ENCODE assay signal across 8 cellular contexts in genomic region chr6:151374024-151374423, GRCh38. TPM values are rescaled to one million over a fixed set of nuclear protein-coding genes. Genes with fewer than 3 reads are reported as not detected.
DNase-seq lines count a peak whose midpoint lies in the region; ATAC-seq, FAIRE-seq and TF ChIP-seq lines count a peak whose summit lies in the region.

No MANE protein-coding gene starts in this region.

- H3K14ac ChIP-seq in H1 (ENCODE audit: insufficient read length) = no peak overlapping the region

- no peaks in the 10 kb centered on the region for H3K23me2 ChIP-seq in H1 (ENCODE audit: low read depth, low read length)

- peaks cover 6% of the 10 kb centered on the region; the same call in 1 of the 2 replicates for H3K79me1 ChIP-seq in H1 (ENCODE audit: low read depth, low read length)

- H3K27me3 ChIP-seq in GM23338 (ENCODE audit: insufficient read depth) (no peaks in the 10 kb centered on the region), H1 (replicated peaks in 1 of 4; ENCODE audit: control insufficient read depth in 3 of 4, extremely low read depth in 1 of 4, insufficient read depth in 3 of 4, low read length in 3 of 4) (no peaks in the 10 kb centered on the region)

- H3K79me2 ChIP-seq in GM23338 (replicated peaks; ENCODE audit: insufficient read depth) (peaks cover 50% of the 10 kb centered on the region), OCI-LY7 (ENCODE audit: insufficient read depth, low read depth, low read length) (peaks cover 69% of the 10 kb centered on the region), H1 (ENCODE audit: control insufficient read depth in 1 of 2, insufficient read depth in 2 of 2, low read length in 2 of 2) (peaks cover 4 to 50% of the 10 kb centered on the region in 2 experiments; a peak in 3 of 4 replicates)

- no peaks in the 10 kb centered on the region for H3K9me3 Mint-ChIP-seq in GM23338
- no peaks in the 10 kb centered on the region for H3K9me3 Mint-ChIP-seq in natural killer cell treated with Interleukin-12 subunit alpha and Interleukin-12 subunit beta and Interleukin-15 and Interleukin-18, amount 100 ng/mL, for 72 hours

- H2BK120ac ChIP-seq in H1 (replicated peaks; ENCODE audit: low read depth, low read length) = no peak overlapping the region

- H2AFZ ChIP-seq in GM23338 = no peak overlapping the region
- H2AFZ ChIP-seq in OCI-LY7 (ENCODE audit: low read length) = no peak overlapping the region
- no peak overlapping the region for H2AFZ ChIP-seq in H1 (ENCODE audit: low read length)

- H2AK5ac ChIP-seq in H1 (ENCODE audit: low read depth, low read length) = no peak overlapping the region

- 63% methylated on average over 4 of the region's 4 CpGs; no CpG with 5 or more reads in 1 of the 2 experiments for WGBS in H1 (ENCODE audit: extremely low coverage in 1 of 2, insufficient coverage in 1 of 2, insufficient read length in 1 of 2, insufficient replicate concordance in 2 of 2, low coverage in 1 of 2, low lambda C conversion rate in 2 of 2, missing lambda C conversion rate in 1 of 2), 2 experiments

- peaks cover 45% of the 10 kb centered on the region for H3K4me1 Mint-ChIP-seq in GM23338
- peaks cover 61 to 68% of the 10 kb centered on the region in 2 donors for H3K4me1 Mint-ChIP-seq in natural killer cell treated with Interleukin-12 subunit alpha and Interleukin-12 subunit beta and Interleukin-15 and Interleukin-18, amount 100 ng/mL, for 72 hours (ENCODE audit: low read depth in 2 of 2)

- no peaks in the 10 kb centered on the region for H3F3A ChIP-seq in GM23338 (replicated peaks; ENCODE audit: low read depth)

- no peak overlapping the region for H2BK12ac ChIP-seq in H1 (ENCODE audit: low read depth, low read length)

- TF ChIP-seq EP300 in H1 (IDR thresholded peaks at IDR 0.05; ENCODE audit: borderline replicate concordance in 1 of 2, low read depth in 2 of 2, low read length in 2 of 2) = no peak

- no peak overlapping the region for H2BK15ac ChIP-seq in H1 (ENCODE audit: low read length)

- no peak overlapping the region for H2BK20ac ChIP-seq in H1 (ENCODE audit: low read length)

- H3K27me3 Mint-ChIP-seq in GM23338 (ENCODE audit: insufficient read depth, low read depth, poor library complexity) = peaks cover 7% of the 10 kb centered on the region
- no peaks in the 10 kb centered on the region for H3K27me3 Mint-ChIP-seq in natural killer cell treated with Interleukin-12 subunit alpha and Interleukin-12 subunit beta and Interleukin-15 and Interleukin-18, amount 100 ng/mL, for 72 hours

- no peak for TF ChIP-seq POLR2A in H1 (IDR thresholded peaks at IDR 0.05; ENCODE audit: control extremely low read depth in 1 of 2, low read depth in 2 of 2, low read length in 2 of 2)

- no peak overlapping the region for H3K23ac ChIP-seq in H1 (ENCODE audit: insufficient read length)

- H3K9me2 ChIP-seq in GM23338 (ENCODE audit: insufficient read depth) (no peaks in the 10 kb centered on the region), OCI-LY7 (ENCODE audit: insufficient read depth, low read length) (no peaks in the 10 kb centered on the region)

- CTCF ChIA-PET in OCI-LY7 (lab: Charles Lee; ENCODE audit: unreplicated experiment) = interaction anchor here (0.5 kb wide), 1 partner anchor 15 kb away, joined by 3 read pairs; no protein-coding TSS in a partner anchor
- CTCF ChIA-PET in H1 (lab: Charles Lee; ENCODE audit: partially characterized antibody) = interaction anchor here (0.9 to 1.8 kb wide), 3 partner anchors 39 to 360 kb away, joined by 3 to 4 read pairs (median 3); no protein-coding TSS in a partner anchor

- peaks cover 36% of the 10 kb centered on the region for H3K36me3 Mint-ChIP-seq in GM23338 (ENCODE audit: low read depth)
- H3K36me3 Mint-ChIP-seq in natural killer cell treated with Interleukin-12 subunit alpha and Interleukin-12 subunit beta and Interleukin-15 and Interleukin-18, amount 100 ng/mL, for 72 hours = peaks cover 18% of the 10 kb centered on the region

- H3K9me3 ChIP-seq in OCI-LY7 (ENCODE audit: low read length) (no peaks in the 10 kb centered on the region), H1 (ENCODE audit: insufficient read depth in 2 of 2, low read depth in 1 of 2, low read length in 1 of 2) (no peaks in the 10 kb centered on the region)

- 0 out of 2 replicates have a peak overlapping the region, but pooled peaks have one; percentile 6 for H2BK5ac ChIP-seq in H1 (ENCODE audit: low read depth, low read length)

- H3K36me3 ChIP-seq in GM23338 (ENCODE audit: insufficient read depth) = 0 out of 2 replicates have a peak, but pooled peaks cover 5% of the 10 kb centered on the region
- H3K36me3 ChIP-seq in OCI-LY7 (ENCODE audit: insufficient read depth, low read length) = peaks cover 43% of the 10 kb centered on the region
- peaks cover 0 to 16% (median 0%) of the 10 kb centered on the region in 4 experiments; a peak in 4 of 8 replicates for H3K36me3 ChIP-seq in H1 (ENCODE audit: control insufficient read depth in 2 of 4, insufficient read depth in 4 of 4, low read length in 3 of 4)

- peak; percentile 63 for ATAC-seq in GM23338
- ATAC-seq in natural killer cell treated with Interleukin-12 subunit alpha and Interleukin-12 subunit beta and Interleukin-15 and Interleukin-18, amount 100 ng/mL, for 72 hours = peak; percentile 67 to 72
- ATAC-seq in HG03139 (IDR thresholded peaks at IDR 0.05; ENCODE audit: unreplicated experiment) = no peak

- no TSS peak for BruUV-seq in OCI-LY7 (replicated peaks; lab: Mats Ljungman, UMichigan)

- no peak overlapping the region for H3K4ac ChIP-seq in H1 (replicated peaks; ENCODE audit: insufficient read length, low read depth, low read length)

- H3K4me1 ChIP-seq in GM23338 (ENCODE audit: insufficient read depth) (peaks cover 32% of the 10 kb centered on the region), OCI-LY7 (ENCODE audit: insufficient read depth, low read length, poor library complexity, severe bottlenecking) (peaks cover 57% of the 10 kb centered on the region), H1 (replicated peaks in 1 of 4; ENCODE audit: control insufficient read depth in 3 of 4, insufficient read depth in 4 of 4, low read length in 3 of 4) (peaks cover 0 to 9% (median 4%) of the 10 kb centered on the region in 4 experiments; a peak in 3 of 7 replicates)

- H3K4me3 Mint-ChIP-seq in GM23338 = peak overlapping the region; percentile 33; the same call in 2 of the 3 replicates
- peak overlapping the region; percentile 83 for H3K4me3 Mint-ChIP-seq in natural killer cell treated with Interleukin-12 subunit alpha and Interleukin-12 subunit beta and Interleukin-15 and Interleukin-18, amount 100 ng/mL, for 72 hours

- H3K18ac ChIP-seq in H1 (ENCODE audit: extremely low read depth, low read length) = no peak overlapping the region

- intact Hi-C loops in OCI-LY7 (cut with micrococcal nuclease; ENCODE audit: unreplicated experiment) = no loop called here

- H3K56ac ChIP-seq in H1 (replicated peaks; ENCODE audit: insufficient read length, low read depth, low read length) = no peak overlapping the region

- H3K4me2 ChIP-seq in GM23338 = peak overlapping the region; percentile 58
- peak overlapping the region; percentile 37 for H3K4me2 ChIP-seq in OCI-LY7 (ENCODE audit: low read length)
- H3K4me2 ChIP-seq in H1 (ENCODE audit: insufficient read depth in 1 of 2, low read depth in 2 of 2, low read length in 2 of 2) = peak overlapping the region; percentile 11 to 20; a peak in 2 of 4 replicates

- DNase-seq in GM23338 (ENCODE audit: low spot score) (peak; percentile 55), OCI-LY7 (ENCODE audit: low spot score) (no peak), H1 (ENCODE audit: low read depth in 1 of 2, low spot score in 2 of 2) (peak in 1 of 2 experiments; percentile 45), pons (ENCODE audit: low spot score) (no peak)
- peak; percentile 64 for DNase-seq in natural killer cell treated with Interleukin-12 subunit alpha and Interleukin-12 subunit beta and Interleukin-15 and Interleukin-18, amount 100 ng/mL, for 72 hours (ENCODE audit: low spot score)
- no peak for DNase-seq in effector CD8-positive, alpha-beta T cell (lab: John Stamatoyannopoulos, UW)
- DNase-seq in stimulated activated CD8-positive, alpha-beta memory T cell treated with anti-CD3 and anti-CD28 coated beads, Interleukin-4, amount 100 ng/mL, for 48 hours = no peak

- no peak for FAIRE-seq in H1 (lab: Jason Lieb, UNC)

- H4K20me1 ChIP-seq in GM23338 (replicated peaks; ENCODE audit: insufficient read depth) = no peaks in the 10 kb centered on the region; the same call in 1 of the 2 replicates
- no peaks in the 10 kb centered on the region for H4K20me1 ChIP-seq in OCI-LY7 (ENCODE audit: insufficient read depth, low read length)
- peaks cover 0 to 3% of the 10 kb centered on the region in 2 experiments for H4K20me1 ChIP-seq in H1 (replicated peaks in 1 of 2; ENCODE audit: control insufficient read depth in 1 of 2, insufficient read depth in 2 of 2, low read length in 2 of 2)

- TF ChIP-seq RAD21 in H1 (IDR thresholded peaks at IDR 0.05 in 1 of 2, conservative IDR thresholded peaks at IDR 0.05 in 1 of 2; ENCODE audit: low read depth in 2 of 2, low read length in 2 of 2) = no peak

- H4K91ac ChIP-seq in H1 (replicated peaks; ENCODE audit: insufficient read length, low read length) = no peak overlapping the region

- H3K4me3 ChIP-seq in GM23338 = peak overlapping the region; percentile 12; the same call in 1 of the 2 replicates
- no peak overlapping the region for H3K4me3 ChIP-seq in OCI-LY7 (ENCODE audit: low read depth, low read length, poor library complexity, severe bottlenecking)
- H3K4me3 ChIP-seq in H1 (ENCODE audit: extremely low read depth in 1 of 4, insufficient read depth in 2 of 4, low read depth in 3 of 4, low read length in 4 of 4) = no peak overlapping the region

- POLR2A ChIA-PET in OCI-LY7 (lab: Charles Lee) (interaction anchor here (0.6 to 1.3 kb wide), 5 partner anchors 11 to 464 kb away, joined by 3 to 5 read pairs (median 3); no protein-coding TSS in a partner anchor), H1 (lab: Charles Lee; ENCODE audit: partially characterized antibody) (interaction anchor here (1.9 to 3.4 kb wide), 2 partner anchors 16 to 133 kb away, joined by 6 to 16 read pairs; no protein-coding TSS in a partner anchor)

- H3K9ac ChIP-seq in H1 (replicated peaks in 1 of 4; ENCODE audit: extremely low read depth in 1 of 4, low read depth in 3 of 4, low read length in 3 of 4) = no peak overlapping the region

- H4K5ac ChIP-seq in H1 (ENCODE audit: insufficient read length, low read depth, low read length) = no peak overlapping the region

- no peak overlapping the region; the same call in 1 of the 2 replicates for H4K8ac ChIP-seq in H1 (ENCODE audit: extremely low read depth, insufficient read depth, low read length)

- peak overlapping the region; percentile 74; the same call in 1 of the 2 replicates for H3K27ac Mint-ChIP-seq in GM23338
- peak overlapping the region; percentile 82 to 91 for H3K27ac Mint-ChIP-seq in natural killer cell treated with Interleukin-12 subunit alpha and Interleukin-12 subunit beta and Interleukin-15 and Interleukin-18, amount 100 ng/mL, for 72 hours

- peak overlapping the region; percentile 84 for H3K27ac ChIP-seq in GM23338 (ENCODE audit: low read depth)
- no peak overlapping the region for H3K27ac ChIP-seq in OCI-LY7 (ENCODE audit: low read depth, low read length, poor library complexity, severe bottlenecking)
- H3K27ac ChIP-seq in H1 (ENCODE audit: low read depth, low read length) = no peak overlapping the region

- no peak for TF ChIP-seq CTCF in GM23338 (conservative IDR thresholded peaks at IDR 0.05; ENCODE audit: low read depth in 2 of 2)
- no peak for TF ChIP-seq CTCF in OCI-LY7 (conservative IDR thresholded peaks at IDR 0.05; ENCODE audit: low read length)
- no peak for TF ChIP-seq CTCF in H1 (IDR thresholded peaks at IDR 0.05; ENCODE audit: control extremely low read depth in 1 of 3, insufficient read depth in 1 of 3, low read depth in 1 of 3, low read length in 3 of 3)

RNA-seq across cellular contexts. Expression of gene ZBTB2, which starts 17.3 kb away (rescaled TPM):
- 20.6 and 21.9 TPM in 2 replicates for total RNA-seq in GM23338 (2014; rRNA removed; shearing (Covaris generic))
- polyA plus RNA-seq in GM23338 (2016; fragmentation: Nextera tagmentation; extraction: Ambion mirVana) = 10.7 and 11.4 TPM in 2 replicates
- total RNA-seq in OCI-LY7 (2014; rRNA removed; shearing (Covaris generic)) = 16.4 and 17.0 TPM in 2 replicates
- total RNA-seq in OCI-LY7 (2022) = 17.0 and 18.4 TPM in 2 replicates
- total RNA-seq in H1 (2021; fragmentation: NEBNext Ultra II Directional; extraction: Animal tissue kit (Norgen Biotek cat#: 25700)) = 23.4 and 23.7 TPM in 2 replicates
- 13.8 and 16.1 TPM in 2 replicates for polyA plus RNA-seq in H1 (2011; rRNA removed)
- polyA plus RNA-seq in H1 (2011; cell fraction: cytosol; rRNA removed) = 15.9 TPM
- polyA plus RNA-seq in H1 (2011; cell fraction: nucleus; rRNA removed) = 15.7 TPM
- 12.0 to 16.0 TPM (median 14.0 TPM) in 4 replicates for polyA plus RNA-seq in H1 (2012, experiment 1 of 2)
- 2.7 TPM for polyA plus RNA-seq in H1 (2012, experiment 2 of 2)
- 15.5 TPM for polyA plus RNA-seq in H1 (2013, experiment 1 of 2)
- 16.3 TPM for polyA plus RNA-seq in H1 (2013, experiment 2 of 2)
- 35.7 and 37.1 TPM in 2 replicates for polyA minus RNA-seq in H1 (2011; rRNA and poly(A)+ RNA removed)
- polyA minus RNA-seq in H1 (2011; cell fraction: cytosol; rRNA and poly(A)+ RNA removed) = 10.2 TPM
- 13.9 TPM for polyA minus RNA-seq in H1 (2011; cell fraction: nucleus; rRNA and poly(A)+ RNA removed)
- total RNA-seq in natural killer cell treated with Interleukin-12 subunit alpha and Interleukin-12 subunit beta and Interleukin-15 and Interleukin-18, amount 100 ng/mL, for 72 hours = 10 to 100 TPM; 20.4 to 23.8 TPM

Comparison
In these comparisons a context has a peak if more than half of its experiments do, and no peak if none do; other contexts are left out.
1. DNase-seq: peak in GM23338 (single experiment) and natural killer cell treated with Interleukin-12 subunit alpha and Interleukin-12 subunit beta and Interleukin-15 and Interleukin-18, amount 100 ng/mL, for 72 hours (single experiment); none in OCI-LY7 (single experiment), effector CD8-positive, alpha-beta T cell (single experiment), pons (single experiment) and stimulated activated CD8-positive, alpha-beta memory T cell treated with anti-CD3 and anti-CD28 coated beads, Interleukin-4, amount 100 ng/mL, for 48 hours (single experiment).
2. Peak in every context shown above with its lines, with median percentiles within 50 percentile points of each other: H3K4me2 ChIP-seq.